ENCODE assay signal across 1 cellular context in the genomic region with DNA sequence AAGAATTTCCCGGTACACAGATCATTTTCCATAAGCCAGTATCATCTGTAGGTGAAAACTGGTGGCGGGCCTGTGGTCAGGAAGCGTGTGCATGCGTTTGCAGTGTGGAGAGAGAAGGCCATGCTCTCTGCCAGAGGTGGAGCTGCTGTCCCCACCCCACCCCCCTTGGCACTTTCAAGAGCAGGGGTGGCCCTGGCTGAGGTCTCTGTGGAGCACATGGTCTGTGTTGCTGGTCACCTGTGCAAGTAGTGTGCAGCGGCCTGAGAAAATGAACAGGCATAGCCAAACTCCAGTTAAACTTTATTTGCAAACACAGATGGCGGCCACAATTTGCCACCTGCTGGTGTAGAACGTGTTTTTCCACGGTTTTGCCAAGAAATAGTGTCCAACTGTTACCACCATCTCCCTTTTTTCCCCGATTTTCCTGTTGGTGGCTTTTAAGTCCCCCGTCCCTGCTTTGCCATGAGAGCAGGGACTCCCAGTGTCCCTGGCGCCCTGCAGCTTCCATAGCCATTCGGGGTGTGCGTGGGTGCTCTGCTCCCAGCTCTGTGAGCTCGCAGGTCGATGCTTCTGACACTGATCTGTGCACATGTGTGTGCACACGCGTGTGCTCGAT.
TF ChIP-seq lines count a peak whose summit lies in the region.

No MANE protein-coding gene starts in this region.

TF ChIP-seq in IMR-90, 13 proteins besides CTCF, POLR2A, EP300 and RAD21:
- TF ChIP-seq, protein P1, sequence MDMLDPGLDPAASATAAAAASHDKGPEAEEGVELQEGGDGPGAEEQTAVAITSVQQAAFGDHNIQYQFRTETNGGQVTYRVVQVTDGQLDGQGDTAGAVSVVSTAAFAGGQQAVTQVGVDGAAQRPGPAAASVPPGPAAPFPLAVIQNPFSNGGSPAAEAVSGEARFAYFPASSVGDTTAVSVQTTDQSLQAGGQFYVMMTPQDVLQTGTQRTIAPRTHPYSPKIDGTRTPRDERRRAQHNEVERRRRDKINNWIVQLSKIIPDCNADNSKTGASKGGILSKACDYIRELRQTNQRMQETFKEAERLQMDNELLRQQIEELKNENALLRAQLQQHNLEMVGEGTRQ (IDR thresholded peaks at IDR 0.05; ENCODE audit: low read depth, low read length): no peak
- TF ChIP-seq SMC3 (IDR thresholded peaks at IDR 0.05; ENCODE audit: low read depth, low read length) (no peak), RFX5 (IDR thresholded peaks at IDR 0.05; ENCODE audit: low read depth, low read length) (no peak), RCOR1 (IDR thresholded peaks at IDR 0.05; ENCODE audit: insufficient replicate concordance, low read length) (no peak), MAZ (IDR thresholded peaks at IDR 0.05; ENCODE audit: borderline replicate concordance, low read depth, low read length) (no peak), MXI1 (IDR thresholded peaks at IDR 0.05; ENCODE audit: borderline replicate concordance, low read depth, low read length) (no peak)
